ENCODE assay signal across 27 cellular contexts in genomic region chr4:125387770-125388169, GRCh38.
DNase-seq lines count a peak whose midpoint lies in the region; ATAC-seq, FAIRE-seq and TF ChIP-seq lines count a peak whose summit lies in the region.
"Had no signal": no experiment of that assay in that cellular context is flagged by ENCODE, and none has a peak within 500 bp of the region (broad histone marks: within the 10 kb centered on the region; RNA-seq: fewer than 3 reads in every experiment).

No MANE protein-coding gene starts in this region.

- no peaks in the 10 kb centered on the region for H3F3A ChIP-seq in GM23338 (replicated peaks; ENCODE audit: low read depth)

- no peaks in the 10 kb centered on the region for H3K9me1 ChIP-seq in keratinocyte (ENCODE audit: control insufficient read depth, extremely low read depth, insufficient read depth, low read length)

- TF ChIP-seq CTCF in RWPE2 (IDR thresholded peaks at IDR 0.05; ENCODE audit: poor library complexity, severe bottlenecking) (no peak), choroid plexus epithelial cell (conservative IDR thresholded peaks at IDR 0.05; ENCODE audit: low read depth, low read length) (no peak), keratinocyte (optimal IDR thresholded peaks at IDR 0.05 in 1 of 3, IDR thresholded peaks at IDR 0.05 in 1 of 3, conservative IDR thresholded peaks at IDR 0.05 in 1 of 3; ENCODE audit: extremely low read depth in 1 of 3, insufficient read depth in 2 of 3, low read length in 3 of 3) (no peak), transverse colon (IDR thresholded peaks at IDR 0.05) (no peak), GM23338 (conservative IDR thresholded peaks at IDR 0.05; ENCODE audit: low read depth in 2 of 2) (no peak)

- DNase-seq in RWPE2 (ENCODE audit: low spot score) (no peak), choroid plexus epithelial cell (ENCODE audit: low read depth) (peak; percentile 24), keratinocyte (ENCODE audit: low read depth, low spot score) (no peak), transverse colon (no peak), germinal center (ENCODE audit: low spot score) (no peak), NCI-H1694 (lab: John Stamatoyannopoulos, UW) (no peak), GM23338 (ENCODE audit: low spot score) (no peak)
- DNase-seq: activated CD8-positive, alpha-beta T cell treated with anti-CD3 and anti-CD28 coated beads for 36 hours; activated naive CD4-positive, alpha-beta T cell treated with Interleukin-2 at 50 U/mL for 16 hours; activated T-cell treated with anti-CD3 and anti-CD28 coated beads, Interleukin-2, amount 50 U/mL, for 1 hour; anterior cingulate cortex; BE2C; colonic mucosa; COR-L47; DND-41; foreskin melanocyte; NCI-H2029; NCI-H345; nephron progenitor cell; spleen; stimulated activated CD4-positive, alpha-beta T cell treated with anti-CD3 and anti-CD28 coated beads, Interleukin-4, amount 100 ng/mL, for 4 hours; T-helper 9 cell; upper lobe of right lung had no signal

- H3K4me1 Mint-ChIP-seq in GM23338 = no peaks in the 10 kb centered on the region
- H3K4me1 Mint-ChIP-seq: nephron progenitor cell had no signal

- H3K4me2 ChIP-seq in keratinocyte (ENCODE audit: control insufficient read depth, extremely low read depth, insufficient read depth, low read depth, low read length) (no peak overlapping the region), GM23338 (no peak overlapping the region)

- H3K4me3 Mint-ChIP-seq in GM23338 = no peak overlapping the region
- H3K4me3 Mint-ChIP-seq: activated CD8-positive, alpha-beta T cell treated with anti-CD3 and anti-CD28 coated beads for 36 hours; mesothelial cell of epicardium; nephron progenitor cell had no signal

- TF ChIP-seq EP300 in transverse colon (IDR thresholded peaks at IDR 0.05; ENCODE audit: low read depth) = no peak

- H3K27me3 ChIP-seq in RWPE2 (ENCODE audit: insufficient read depth, poor library complexity, severe bottlenecking) (no peaks in the 10 kb centered on the region), keratinocyte (ENCODE audit: control insufficient read depth, extremely low read depth, insufficient read depth, low read length) (no peaks in the 10 kb centered on the region), transverse colon (no peaks in the 10 kb centered on the region), GM23338 (ENCODE audit: insufficient read depth) (no peaks in the 10 kb centered on the region)
- H3K27me3 ChIP-seq: BE2C, colonic mucosa, spleen, upper lobe of right lung had no signal

- dilution Hi-C loops in keratinocyte (cut with MboI; ENCODE audit: extremely low pct_ligation_motif_present, low sequenced_read_pairs) = no loop called here

- H3K27ac ChIP-seq in RWPE2 (ENCODE audit: poor library complexity, severe bottlenecking) (peak overlapping the region; percentile 97), keratinocyte (ENCODE audit: control insufficient read depth, insufficient read depth, low read length) (no peak overlapping the region), transverse colon (peak overlapping the region in 3 of 4 donors; percentile 44 to 77 (median 71)), GM23338 (ENCODE audit: low read depth) (no peak overlapping the region)
- H3K27ac ChIP-seq: colonic mucosa, spleen, upper lobe of right lung had no signal

- H3K36me3 ChIP-seq in RWPE2 (ENCODE audit: low read depth) (no peaks in the 10 kb centered on the region), keratinocyte (ENCODE audit: control insufficient read depth in 2 of 2, extremely low read depth in 1 of 2, insufficient read depth in 2 of 2, low read length in 2 of 2) (no peaks in the 10 kb centered on the region), transverse colon (no peaks in the 10 kb centered on the region), GM23338 (ENCODE audit: insufficient read depth) (no peaks in the 10 kb centered on the region)
- H3K36me3 ChIP-seq: BE2C, colonic mucosa, HAP-1, spleen, upper lobe of right lung had no signal

- no peak overlapping the region for H3K27ac Mint-ChIP-seq in GM23338
- H3K27ac Mint-ChIP-seq: activated CD8-positive, alpha-beta T cell treated with anti-CD3 and anti-CD28 coated beads for 36 hours; mesothelial cell of epicardium; nephron progenitor cell; progenitor cell of endocrine pancreas had no signal

- ATAC-seq in RWPE2 (ENCODE audit: low read depth) = no peak
- no peak for ATAC-seq in GM23338
- ATAC-seq: activated CD8-positive, alpha-beta T cell treated with anti-CD3 and anti-CD28 coated beads for 36 hours; SK-N-SH treated with all-trans-retinoic acid at 6 μM for 48 hours; upper lobe of right lung had no signal

- no peaks in the 10 kb centered on the region for H4K20me1 ChIP-seq in keratinocyte (ENCODE audit: control insufficient read depth, extremely low read depth, insufficient read depth, low read length)
- H4K20me1 ChIP-seq in GM23338 (replicated peaks; ENCODE audit: insufficient read depth) = no peaks in the 10 kb centered on the region

- no peak overlapping the region for H3K9ac ChIP-seq in keratinocyte (ENCODE audit: control insufficient read depth, extremely low read depth, insufficient read depth, low read length)

- H3K4me1 ChIP-seq in RWPE2 (ENCODE audit: insufficient read depth, poor library complexity, severe bottlenecking) (peaks cover 26% of the 10 kb centered on the region), keratinocyte (ENCODE audit: control insufficient read depth, extremely low read depth, insufficient read depth, low read length) (peaks cover 22% of the 10 kb centered on the region), transverse colon (peaks cover 0 to 23% (median 4%) of the 10 kb centered on the region in 4 donors), GM23338 (ENCODE audit: insufficient read depth) (no peaks in the 10 kb centered on the region)
- H3K4me1 ChIP-seq: BE2C, colonic mucosa, upper lobe of right lung had no signal

- in situ Hi-C loops in transverse colon (cut with MboI; ENCODE audit: low pct_ligation_motif_present in 1 of 4, low pct_unique_long_range_greater_than_20kb in 1 of 4, low sequenced_read_pairs in 3 of 4) = no loop called here

- no peaks in the 10 kb centered on the region for H3K36me3 Mint-ChIP-seq in GM23338 (ENCODE audit: low read depth)

- no peak for TF ChIP-seq POLR2A in transverse colon (IDR thresholded peaks at IDR 0.05)

- no peak for FAIRE-seq in keratinocyte (lab: Jason Lieb, UNC)

- intact Hi-C loops in transverse colon (cut with DNase I; ENCODE audit: low total_unique reads) = no loop called here

- peak overlapping the region; percentile 3 for H2AFZ ChIP-seq in keratinocyte (ENCODE audit: control insufficient read depth, low read length)
- no peak overlapping the region for H2AFZ ChIP-seq in GM23338

- H3K79me2 ChIP-seq in keratinocyte (ENCODE audit: control insufficient read depth, insufficient read depth, low read length) (no peaks in the 10 kb centered on the region), GM23338 (replicated peaks; ENCODE audit: insufficient read depth) (no peaks in the 10 kb centered on the region)

- H3K9me3 ChIP-seq in RWPE2 (ENCODE audit: severe bottlenecking) = no peaks in the 10 kb centered on the region
- H3K9me3 ChIP-seq in keratinocyte (ENCODE audit: control insufficient read depth, low read depth, low read length) = peaks cover 2% of the 10 kb centered on the region
- H3K9me3 ChIP-seq in transverse colon = no peaks in the 10 kb centered on the region
- H3K9me3 ChIP-seq: BE2C, colonic mucosa, HAP-1, upper lobe of right lung had no signal

- no peaks in the 10 kb centered on the region; the same call in 2 of the 3 replicates for H3K9me3 Mint-ChIP-seq in GM23338
- H3K9me3 Mint-ChIP-seq: nephron progenitor cell had no signal

- H3K27me3 Mint-ChIP-seq in GM23338 (ENCODE audit: insufficient read depth, low read depth, poor library complexity) = no peaks in the 10 kb centered on the region
- H3K27me3 Mint-ChIP-seq: activated CD8-positive, alpha-beta T cell treated with anti-CD3 and anti-CD28 coated beads for 36 hours; progenitor cell of endocrine pancreas had no signal

- H3K9me2 ChIP-seq in GM23338 (ENCODE audit: insufficient read depth) = no peaks in the 10 kb centered on the region

- H3K4me3 ChIP-seq in RWPE2 (ENCODE audit: severe bottlenecking) (no peak overlapping the region), choroid plexus epithelial cell (ENCODE audit: low read depth, low read length) (no peak overlapping the region), keratinocyte (ENCODE audit: control insufficient read depth in 2 of 3, extremely low read depth in 1 of 3, insufficient read depth in 2 of 3, low read depth in 1 of 3, low read length in 3 of 3) (no peak overlapping the region), transverse colon (no peak overlapping the region), GM23338 (no peak overlapping the region)
- H3K4me3 ChIP-seq: colonic mucosa, HAP-1, spleen, upper lobe of right lung had no signal

TF ChIP-seq in GM23338, 12 proteins besides CTCF, POLR2A, EP300 and RAD21:
- TF ChIP-seq ZNF331 (CRISPR knock-in tag; IDR thresholded peaks at IDR 0.05; ENCODE audit: low read depth) = no peak
- no peak for TF ChIP-seq CREB1 (CRISPR knock-in tag; IDR thresholded peaks at IDR 0.05; ENCODE audit: low read depth)
- no peak for TF ChIP-seq POLR2AphosphoS5 (IDR thresholded peaks at IDR 0.05; ENCODE audit: low read depth)

Comparison
In these comparisons a context has a peak if more than half of its experiments do, and no peak if none do; other contexts are left out.
1. H3K27ac ChIP-seq: peak in RWPE2 (single experiment) and transverse colon (3 of 4); none in keratinocyte (single experiment) and GM23338 (single experiment).